Comparison of ENCODE assay signal across 8 cellular contexts in genomic region chr1:51728611-51729155, GRCh38.
A peak's percentile ranks its signal among the peaks of the same experiment; 100 is the strongest.
DNase-seq lines count a peak whose midpoint lies in the region; ATAC-seq and TF ChIP-seq lines count a peak whose summit lies in the region.

No MANE protein-coding gene starts in this region.

- H3K9me3 ChIP-seq in HEK293 (ENCODE audit: control insufficient read depth, insufficient read depth, low read depth, low read length) (no peaks in the 10 kb centered on the region), skeletal muscle tissue (ENCODE audit: control insufficient read depth in 3 of 3, low read length in 3 of 3) (no peaks in the 10 kb centered on the region)

- H3K9ac ChIP-seq in skeletal muscle tissue (ENCODE audit: low read depth in 1 of 3, low read length in 3 of 3) = peak overlapping the region in 1 of 3 donors; percentile 24

- TF ChIP-seq CTCF in HEK293 (tag by site-specific recombination; IDR thresholded peaks at IDR 0.05) (no peak), fibroblast of the aortic adventitia (IDR thresholded peaks at IDR 0.05; ENCODE audit: insufficient read depth, low read length) (no peak)

- H3K4me3 ChIP-seq in HEK293 (ENCODE audit: low read depth, low read length) (peak overlapping the region; percentile 91), fibroblast of the aortic adventitia (ENCODE audit: low read depth, low read length) (peak overlapping the region; percentile 70), skeletal muscle tissue (ENCODE audit: low read length in 3 of 3) (peak overlapping the region; percentile 61 to 70 (median 63))

- POLR2A ChIA-PET in HEK293 (lab: Yijun Ruan, JAX) = interaction anchor here (0.9 to 1.8 kb wide), 5 partner anchors 17 to 759 kb away, joined by 3 to 6 read pairs (median 4); partner anchors contain the start of gene CDKN2C

- H3K27me3 ChIP-seq in skeletal muscle tissue (ENCODE audit: control insufficient read depth in 3 of 3, insufficient read depth in 3 of 3, low read length in 3 of 3) = no peaks in the 10 kb centered on the region

- H3K36me3 ChIP-seq in HEK293 (ENCODE audit: control insufficient read depth in 2 of 2, insufficient read depth in 1 of 2, low read length in 2 of 2) (no peaks in the 10 kb centered on the region), skeletal muscle tissue (ENCODE audit: control insufficient read depth in 3 of 3, insufficient read depth in 3 of 3, low read length in 3 of 3) (no peaks in the 10 kb centered on the region)

- H3K4me1 ChIP-seq in HEK293 (ENCODE audit: control insufficient read depth, insufficient read depth, low read length) (peaks cover 13% of the 10 kb centered on the region), skeletal muscle tissue (ENCODE audit: control insufficient read depth in 3 of 3, insufficient read depth in 3 of 3, low read length in 3 of 3) (peaks cover 13 to 22% (median 18%) of the 10 kb centered on the region in 3 donors)

- DNase-seq in fibroblast of the aortic adventitia (ENCODE audit: low read depth) = no peak
- no peak for DNase-seq in SKM-1 treated with dmso at 0.1 percent for 144 hours (lab: John Stamatoyannopoulos, UW; ENCODE audit: unreplicated experiment)
- no peak for DNase-seq in SIG-M5 (lab: John Stamatoyannopoulos, UW)
- no peak for DNase-seq in 8988T
- DNase-seq in stimulated activated CD4-positive, alpha-beta T cell treated with anti-CD3 and anti-CD28 coated beads, Interleukin-4, amount 100 ng/mL, for 1 hour = no peak

- peak; percentile 35 for ATAC-seq in SK-N-SH treated with all-trans-retinoic acid at 6 μM for 48 hours

- H3K27ac ChIP-seq in HEK293 (ENCODE audit: extremely low read depth, low read depth, low read length) = peak overlapping the region; percentile 82; the same call in 1 of the 2 replicates
- no peak overlapping the region for H3K27ac ChIP-seq in skeletal muscle tissue (ENCODE audit: low read depth, low read length)

- CTCF ChIA-PET in HEK293 (lab: Yijun Ruan, JAX) = interaction anchor here (1.0 kb wide), 1 partner anchor 40 kb away, joined by 4 read pairs; no protein-coding TSS in a partner anchor

TF ChIP-seq in HEK293, 187 proteins besides CTCF, POLR2A, EP300 and RAD21:
- TF ChIP-seq ZNF292 (tag by site-specific recombination; IDR thresholded peaks at IDR 0.05; ENCODE audit: borderline replicate concordance, low read depth) = no peak
- TF ChIP-seq SP2 (tag by site-specific recombination; IDR thresholded peaks at IDR 0.05) = peak; percentile 17; the same call in 1 of the 2 replicates
- no peak for TF ChIP-seq ZNF561 (tag by site-specific recombination; IDR thresholded peaks at IDR 0.05; ENCODE audit: borderline replicate concordance)

TF ChIP-seq in SK-N-SH treated with all-trans-retinoic acid at 6 μM for 48 hours, 23 proteins besides CTCF, POLR2A, EP300 and RAD21:
- no peak for TF ChIP-seq ARNTL (CRISPR knock-in tag; IDR thresholded peaks at IDR 0.05; ENCODE audit: borderline replicate concordance, low read depth)
- no peak for TF ChIP-seq RARB (CRISPR knock-in tag; IDR thresholded peaks at IDR 0.05)
- TF ChIP-seq TCF4 (CRISPR knock-in tag; IDR thresholded peaks at IDR 0.05; ENCODE audit: borderline replicate concordance) = no peak
- TF ChIP-seq, protein P1, sequence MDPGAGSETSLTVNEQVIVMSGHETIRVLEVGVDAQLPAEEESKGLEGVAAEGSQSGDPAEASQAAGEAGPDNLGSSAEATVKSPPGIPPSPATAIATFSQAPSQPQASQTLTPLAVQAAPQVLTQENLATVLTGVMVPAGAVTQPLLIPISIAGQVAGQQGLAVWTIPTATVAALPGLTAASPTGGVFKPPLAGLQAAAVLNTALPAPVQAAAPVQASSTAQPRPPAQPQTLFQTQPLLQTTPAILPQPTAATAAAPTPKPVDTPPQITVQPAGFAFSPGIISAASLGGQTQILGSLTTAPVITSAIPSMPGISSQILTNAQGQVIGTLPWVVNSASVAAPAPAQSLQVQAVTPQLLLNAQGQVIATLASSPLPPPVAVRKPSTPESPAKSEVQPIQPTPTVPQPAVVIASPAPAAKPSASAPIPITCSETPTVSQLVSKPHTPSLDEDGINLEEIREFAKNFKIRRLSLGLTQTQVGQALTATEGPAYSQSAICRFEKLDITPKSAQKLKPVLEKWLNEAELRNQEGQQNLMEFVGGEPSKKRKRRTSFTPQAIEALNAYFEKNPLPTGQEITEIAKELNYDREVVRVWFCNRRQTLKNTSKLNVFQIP (CRISPR knock-in tag; IDR thresholded peaks at IDR 0.05; ENCODE audit: borderline replicate concordance, low read depth) = no peak
- no peak for TF ChIP-seq ZNF70 (CRISPR knock-in tag; IDR thresholded peaks at IDR 0.05)
